In the genomic region with DNA sequence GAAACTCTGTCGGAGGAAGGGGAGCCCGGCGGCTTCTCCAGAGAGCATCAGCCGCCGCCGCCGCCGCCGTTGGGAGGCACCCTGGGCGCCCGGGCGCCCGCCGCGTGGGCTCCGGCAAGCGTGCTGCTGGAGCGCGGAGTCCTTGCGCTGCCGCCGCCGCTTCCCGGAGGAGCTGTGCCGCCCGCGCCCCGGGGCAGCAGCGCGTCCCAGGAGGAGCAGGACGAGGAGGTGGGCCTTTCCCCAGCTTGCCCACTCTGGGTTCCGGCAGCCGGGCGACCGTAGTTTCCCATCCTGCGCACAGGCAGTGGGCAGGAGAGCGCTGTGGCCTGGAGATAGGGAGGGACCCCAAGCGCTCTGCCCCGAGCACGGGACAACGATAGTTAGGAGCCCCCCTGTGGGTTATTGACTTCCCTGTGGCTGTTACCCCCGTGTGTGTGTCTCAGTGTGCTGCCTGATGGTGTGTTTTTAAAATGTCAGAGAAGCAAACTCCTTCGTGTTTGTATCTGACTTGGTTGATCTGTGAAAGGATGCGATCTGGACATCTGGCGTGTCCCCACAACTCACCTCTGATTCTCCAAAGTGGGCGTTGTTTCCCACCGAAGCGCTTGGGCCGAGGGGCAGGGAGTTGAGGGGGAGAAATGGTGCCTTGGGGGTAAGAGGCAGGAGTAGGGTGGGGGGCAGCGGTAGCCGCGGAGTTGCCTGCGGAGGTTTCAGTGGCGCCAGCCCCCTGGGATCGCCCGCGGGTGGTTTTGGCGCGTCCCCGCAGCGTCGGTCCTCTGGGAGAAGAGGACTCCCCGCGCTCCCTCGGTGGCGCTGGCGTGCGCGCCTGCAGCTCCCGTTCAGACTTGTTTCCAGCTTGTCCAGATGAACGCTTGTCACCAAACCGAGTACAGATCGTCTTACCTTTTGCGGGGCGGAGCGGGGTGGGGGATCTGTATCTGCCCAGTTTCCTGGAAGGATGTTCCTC, we compare ENCODE assay signal across 8 cellular contexts. TPM values are rescaled to one million over a fixed set of nuclear protein-coding genes. Genes with fewer than 3 reads are reported as not detected.
A peak's percentile ranks its signal among the peaks of the same experiment; 100 is the strongest.
DNase-seq lines count a peak whose midpoint lies in the region; ATAC-seq, FAIRE-seq and TF ChIP-seq lines count a peak whose summit lies in the region.

No MANE protein-coding gene starts in this region.

- intact Hi-C loops in mucosa of descending colon (cut with DNase I, micrococcal nuclease), result no loop called here

- ATAC-seq in GM18868 (IDR thresholded peaks at IDR 0.05; ENCODE audit: unreplicated experiment) (peak; percentile 23), mucosa of descending colon (peak; percentile 54)

- peaks cover 21% of the 10 kb centered on the region for H3K27me3 ChIP-seq in BJ (ENCODE audit: control insufficient read depth, insufficient read depth, low read length)
- peaks cover 65% of the 10 kb centered on the region for H3K27me3 ChIP-seq in HUES48 (ENCODE audit: control insufficient read depth, insufficient read depth, low read length)
- no peaks in the 10 kb centered on the region for H3K27me3 ChIP-seq in SU-DHL-6 (ENCODE audit: low read length)
- H3K27me3 ChIP-seq in esophagus (ENCODE audit: control insufficient read depth in 1 of 2, insufficient read depth in 2 of 2, low read length in 2 of 2), result peaks cover 0 to 3% of the 10 kb centered on the region in 2 donors

- CTCF ChIA-PET in BJ (lab: Yijun Ruan, JAX), result no interaction called here

- H3K36me3 ChIP-seq in BJ (ENCODE audit: control insufficient read depth, insufficient read depth, low read length), result no peaks in the 10 kb centered on the region
- no peaks in the 10 kb centered on the region for H3K36me3 ChIP-seq in HUES48 (ENCODE audit: control insufficient read depth, insufficient read depth, low read length)
- H3K36me3 ChIP-seq in SU-DHL-6 (ENCODE audit: low read length), result no peaks in the 10 kb centered on the region
- H3K36me3 ChIP-seq in esophagus (ENCODE audit: control insufficient read depth in 2 of 2, insufficient read depth in 2 of 2, low read length in 1 of 2), result no peaks in the 10 kb centered on the region
- no peaks in the 10 kb centered on the region for H3K36me3 ChIP-seq in mucosa of descending colon (ENCODE audit: low read depth)

- H3F3A ChIP-seq in SU-DHL-6 (ENCODE audit: insufficient read depth), result no peaks in the 10 kb centered on the region

- H3K9me3 ChIP-seq in HUES48 (ENCODE audit: control insufficient read depth, insufficient read depth, low read length) (no peaks in the 10 kb centered on the region), SU-DHL-6 (ENCODE audit: insufficient read depth, low read length) (no peaks in the 10 kb centered on the region), esophagus (ENCODE audit: control insufficient read depth in 2 of 2, insufficient read depth in 1 of 2, low read depth in 1 of 2, low read length in 1 of 2) (no peaks in the 10 kb centered on the region), mucosa of descending colon (no peaks in the 10 kb centered on the region)

- no peak overlapping the region for H3K9ac ChIP-seq in HUES48 (ENCODE audit: low read depth, low read length)
- H3K9ac ChIP-seq in SU-DHL-6 (ENCODE audit: low read length), result peak overlapping the region; percentile 55

- H3K4me2 ChIP-seq in SU-DHL-6 (ENCODE audit: low read depth, low read length, poor library complexity, severe bottlenecking), result peak overlapping the region; percentile 74

- peaks cover 3% of the 10 kb centered on the region; the same call in 1 of the 2 replicates for H3K4me1 ChIP-seq in HUES48 (ENCODE audit: control insufficient read depth, insufficient read depth, low read length)
- peaks cover 6% of the 10 kb centered on the region in 2 donors for H3K4me1 ChIP-seq in esophagus (ENCODE audit: control insufficient read depth in 2 of 2, insufficient read depth in 2 of 2, low read length in 1 of 2)
- peaks cover 11% of the 10 kb centered on the region for H3K4me1 ChIP-seq in mucosa of descending colon (ENCODE audit: low read depth)

- no peak for FAIRE-seq in urothelium cell line (lab: Jason Lieb, UNC)

- no peaks in the 10 kb centered on the region for H3K79me2 ChIP-seq in SU-DHL-6 (ENCODE audit: insufficient read depth, low read length)

- H3K27ac ChIP-seq in HUES48 (ENCODE audit: low read depth, low read length) (no peak overlapping the region), SU-DHL-6 (ENCODE audit: low read depth, low read length) (no peak overlapping the region), esophagus (ENCODE audit: low read depth in 2 of 2, low read length in 1 of 2) (no peak overlapping the region)

- POLR2A ChIA-PET in BJ (lab: Charles Lee), result no interaction called here

- H2AFZ ChIP-seq in SU-DHL-6 (ENCODE audit: low read depth, low read length, severe bottlenecking), result peak overlapping the region; percentile 88

- H3K9me2 ChIP-seq in SU-DHL-6 (replicated peaks; ENCODE audit: insufficient read depth, low read length), result no peaks in the 10 kb centered on the region

- H4K20me1 ChIP-seq in SU-DHL-6 (ENCODE audit: low read depth, low read length), result 0 out of 2 replicates have a peak, but pooled peaks cover 3% of the 10 kb centered on the region

- H3K4me3 ChIP-seq in BJ (ENCODE audit: low read depth, low read length), result peak overlapping the region; percentile 51
- H3K4me3 ChIP-seq in HUES48 (ENCODE audit: low read depth, low read length), result peak overlapping the region; percentile 81
- H3K4me3 ChIP-seq in SU-DHL-6 (ENCODE audit: insufficient read depth, low read length, poor library complexity, severe bottlenecking), result peak overlapping the region; percentile 53
- H3K4me3 ChIP-seq in esophagus (ENCODE audit: low read depth in 1 of 2, low read length in 2 of 2), result peak overlapping the region; percentile 60 to 66
- H3K4me3 ChIP-seq in mucosa of descending colon, result peak overlapping the region; percentile 17

- no peak for TF ChIP-seq CTCF in BJ (IDR thresholded peaks at IDR 0.05; ENCODE audit: insufficient read depth, low read depth, low read length)
- no peak for TF ChIP-seq CTCF in SU-DHL-6 (IDR thresholded peaks at IDR 0.05; ENCODE audit: insufficient read depth, low read length, poor library complexity, severe bottlenecking)
- no peak for TF ChIP-seq CTCF in mucosa of descending colon (IDR thresholded peaks at IDR 0.05)

- WGBS in esophagus, 2 donors, result 1% methylated on average over 76 of the region's 76 CpGs

- DNase-seq in BJ (ENCODE audit: low read depth) (no peak), mucosa of descending colon (peak; percentile 15 to 53 (median 40)), urothelium cell line (ENCODE audit: low spot score) (peak; percentile 58), DMS114 treated with DMSO at 0.1 percent for 48 hours (lab: John Stamatoyannopoulos, UW; ENCODE audit: unreplicated experiment) (no peak)

RNA-seq across cellular contexts. Expression of a gene that starts 0.9 kb away (rescaled TPM):
- polyA plus RNA-seq in BJ (2011; rRNA removed) (2.9 and 4.0 TPM in 2 replicates), esophagus (10 to 100 TPM; 18.3 to 22.2 TPM)
- 9.1 and 12.9 TPM in 2 replicates for polyA minus RNA-seq in BJ (2011; rRNA and poly(A)+ RNA removed)
- 10 to 100 TPM; 16.2 to 34.0 (median 22.5) TPM for total RNA-seq in mucosa of descending colon

Comparison
In these comparisons a context has a peak if more than half of its experiments do, and no peak if none do; other contexts are left out.
1. DNase-seq: peak in mucosa of descending colon (3 of 3) and urothelium cell line (single experiment); none in BJ (single experiment) and DMS114 treated with DMSO at 0.1 percent for 48 hours (single experiment).
2. H3K4me3 ChIP-seq: peak in every context shown above with its lines; median percentile 81 in HUES48; 63 in esophagus; 53 in SU-DHL-6; 51 in BJ; 17 in mucosa of descending colon.